ENCODE assay signal across 11 cellular contexts in the genomic region with DNA sequence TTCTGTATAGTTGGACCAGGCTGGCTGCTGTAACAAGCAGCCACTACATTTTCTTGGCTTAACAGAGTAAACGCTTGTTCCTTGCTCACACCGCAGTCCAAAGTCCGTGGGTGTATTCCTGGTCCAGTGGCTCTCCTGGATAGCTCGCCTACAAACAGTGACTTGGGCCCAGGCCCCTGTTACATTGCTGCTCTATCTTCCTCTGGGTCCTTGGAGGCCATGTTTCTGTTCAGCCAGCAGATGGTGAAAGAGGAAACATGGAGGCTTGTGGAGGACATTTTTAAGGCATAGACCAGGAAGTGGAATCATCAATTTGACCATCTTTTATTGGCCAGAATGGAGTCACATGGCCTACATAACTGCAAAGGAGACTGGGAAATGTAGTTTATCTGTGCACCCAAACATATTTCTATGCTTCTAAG. TPM values are rescaled to one million over a fixed set of nuclear protein-coding genes. Genes with fewer than 3 reads are reported as not detected.
DNase-seq lines count a peak whose midpoint lies in the region; ATAC-seq, FAIRE-seq and TF ChIP-seq lines count a peak whose summit lies in the region.
"Had no signal": no experiment of that assay in that cellular context is flagged by ENCODE, and none has a peak within 500 bp of the region (broad histone marks: within the 10 kb centered on the region; RNA-seq: fewer than 3 reads in every experiment).

No MANE protein-coding gene starts in this region.

- TF ChIP-seq CTCF in HepG2 (CRISPR knock-in tag; IDR thresholded peaks at IDR 0.05) = 0 out of 2 replicates have a peak, but pooled peaks have one; percentile 12
- TF ChIP-seq CTCF in right lobe of liver (IDR thresholded peaks at IDR 0.05) = no peak
- 0 out of 2 replicates have a peak, but pooled peaks have one; percentile 21 for TF ChIP-seq CTCF in OCI-LY7 (conservative IDR thresholded peaks at IDR 0.05; ENCODE audit: low read length)
- no peak for TF ChIP-seq CTCF in upper lobe of right lung (IDR thresholded peaks at IDR 0.05)
- no peak for TF ChIP-seq CTCF in thyroid gland (IDR thresholded peaks at IDR 0.05)

- BruUV-seq in HepG2 (replicated peaks; lab: Mats Ljungman, UMichigan) = no TSS peak
- BruUV-seq in OCI-LY7 (replicated peaks; lab: Mats Ljungman, UMichigan) = no TSS peak

- no peaks in the 10 kb centered on the region for H3K9me2 ChIP-seq in OCI-LY7 (ENCODE audit: insufficient read depth, low read length)

- H3K27ac ChIP-seq in HepG2 (ENCODE audit: extremely low read length, insufficient read depth, low read length) (no peak overlapping the region), right lobe of liver (no peak overlapping the region), OCI-LY7 (ENCODE audit: low read depth, low read length, poor library complexity, severe bottlenecking) (no peak overlapping the region), upper lobe of right lung (no peak overlapping the region), thyroid gland (no peak overlapping the region)
- H3K27ac ChIP-seq: PC-9 had no signal

- H3K79me2 ChIP-seq in HepG2 (ENCODE audit: insufficient read depth, low read length) (no peaks in the 10 kb centered on the region), OCI-LY7 (ENCODE audit: insufficient read depth, low read depth, low read length) (no peaks in the 10 kb centered on the region)

- in situ Hi-C loops in HepG2 (cut with HindIII; ENCODE audit: extremely low pct_ligation_motif_present, low pct_unique_long_range_greater_than_20kb) = no loop called here

- H2AFZ ChIP-seq in HepG2 (ENCODE audit: low read length) = peak overlapping the region; percentile 34
- peak overlapping the region; percentile 96 for H2AFZ ChIP-seq in OCI-LY7 (ENCODE audit: low read length)
- H2AFZ ChIP-seq: PC-9 had no signal

- no peak for TF ChIP-seq RAD21 in HepG2 (CRISPR knock-in tag; IDR thresholded peaks at IDR 0.05)

- H3K27me3 ChIP-seq in HepG2 (ENCODE audit: control insufficient read depth in 1 of 2, insufficient read depth in 2 of 2, low read length in 2 of 2) (peaks cover 0 to 63% of the 10 kb centered on the region in 2 experiments; a peak in 4 of 5 replicates), right lobe of liver (no peaks in the 10 kb centered on the region), upper lobe of right lung (no peaks in the 10 kb centered on the region), thyroid gland (no peaks in the 10 kb centered on the region)

- intact Hi-C loops in HepG2 (cut with micrococcal nuclease; ENCODE audit: unreplicated experiment) (no loop called here), right lobe of liver (cut with DNase I) (no loop called here), OCI-LY7 (cut with micrococcal nuclease; ENCODE audit: unreplicated experiment) (no loop called here), upper lobe of right lung (cut with DNase I) (no loop called here), thyroid gland (cut with DNase I) (no loop called here)

- CTCF ChIA-PET in HepG2 (lab: Yijun Ruan, JAX; ENCODE audit: low intra/inter-chr PET ratio, low total read pairs) (no interaction called here), OCI-LY7 (lab: Charles Lee; ENCODE audit: unreplicated experiment) (no interaction called here)

- DNase-seq in HepG2 (ENCODE audit: low spot score) (peak; percentile 67), right lobe of liver (no peak), OCI-LY7 (ENCODE audit: low spot score) (peak; percentile 82), fibroblast of gingiva (ENCODE audit: low read depth) (peak; percentile 15), upper lobe of right lung (peak; percentile 1), thyroid gland (no peak)
- DNase-seq in stimulated activated CD4-positive, alpha-beta T cell treated with anti-CD3 and anti-CD28 coated beads, Interleukin-1b, Interleukin-23, amount 100 ng/mL, for 48 hours = no peak
- DNase-seq: GDM1 had no signal

- 15% methylated on average over 2 of the region's 4 CpGs for WGBS in HepG2 (ENCODE audit: low lambda C conversion rate)
- 91% methylated on average over 4 of the region's 4 CpGs for WGBS in right lobe of liver (ENCODE audit: insufficient coverage, low coverage, low lambda C conversion rate, missing lambda C conversion rate)
- 89 to 97% methylated on average over 4 of the region's 4 CpGs for WGBS in thyroid gland, 2 donors

- POLR2A ChIA-PET in HepG2 (lab: Yijun Ruan, JAX) (no interaction called here), OCI-LY7 (lab: Charles Lee) (no interaction called here)

- H3K4me3 ChIP-seq in HepG2 (replicated peaks in 1 of 3; ENCODE audit: insufficient read depth in 1 of 3, low read depth in 2 of 3, low read length in 3 of 3) (no peak overlapping the region), right lobe of liver (no peak overlapping the region), OCI-LY7 (ENCODE audit: low read depth, low read length, poor library complexity, severe bottlenecking) (no peak overlapping the region), upper lobe of right lung (no peak overlapping the region), thyroid gland (replicated peaks in 1 of 3) (no peak overlapping the region)
- H3K4me3 ChIP-seq: PC-9 had no signal

- H3K9ac ChIP-seq in HepG2 (ENCODE audit: insufficient read depth, low read depth, low read length) = no peak overlapping the region

- TF ChIP-seq POLR2A in HepG2 (IDR thresholded peaks at IDR 0.05; ENCODE audit: insufficient read depth in 1 of 2, low read depth in 2 of 2, low read length in 2 of 2) (no peak), right lobe of liver (IDR thresholded peaks at IDR 0.05) (no peak), thyroid gland (IDR thresholded peaks at IDR 0.05) (no peak)

- H3K4me2 ChIP-seq in HepG2 (ENCODE audit: low read depth, low read length) (no peak overlapping the region), OCI-LY7 (ENCODE audit: low read length) (no peak overlapping the region)
- H3K4me2 ChIP-seq: PC-9 had no signal

- peak; percentile 81 for FAIRE-seq in HepG2 (lab: Jason Lieb, UNC)
- FAIRE-seq: frontal cortex had no signal

- H3K9me3 ChIP-seq in HepG2 (ENCODE audit: low read length) (peaks cover 10% of the 10 kb centered on the region; the same call in 1 of the 2 replicates), right lobe of liver (no peaks in the 10 kb centered on the region), OCI-LY7 (ENCODE audit: low read length) (peaks cover 6% of the 10 kb centered on the region; the same call in 1 of the 2 replicates), upper lobe of right lung (no peaks in the 10 kb centered on the region), thyroid gland (no peaks in the 10 kb centered on the region)

- ATAC-seq in HepG2 (peak; percentile 70), right lobe of liver (no peak), upper lobe of right lung (peak; percentile 32), GM19328 (IDR thresholded peaks at IDR 0.05; ENCODE audit: unreplicated experiment) (no peak)

- H4K20me1 ChIP-seq in HepG2 (ENCODE audit: insufficient read depth, low read length) (no peaks in the 10 kb centered on the region), OCI-LY7 (ENCODE audit: insufficient read depth, low read length) (no peaks in the 10 kb centered on the region)

- peaks cover 8% of the 10 kb centered on the region for H3K4me1 ChIP-seq in HepG2 (ENCODE audit: insufficient read depth, low read length)
- H3K4me1 ChIP-seq in right lobe of liver = no peaks in the 10 kb centered on the region
- H3K4me1 ChIP-seq in OCI-LY7 (ENCODE audit: insufficient read depth, low read length, poor library complexity, severe bottlenecking) = peaks cover 4% of the 10 kb centered on the region
- H3K4me1 ChIP-seq in upper lobe of right lung = no peaks in the 10 kb centered on the region
- no peaks in the 10 kb centered on the region for H3K4me1 ChIP-seq in thyroid gland

- TF ChIP-seq EP300 in HepG2 (IDR thresholded peaks at IDR 0.05; ENCODE audit: low read depth in 2 of 2, low read length in 2 of 2) = no peak
- no peak for TF ChIP-seq EP300 in HepG2 (CRISPR knock-in tag; IDR thresholded peaks at IDR 0.05; ENCODE audit: borderline replicate concordance)

- H3K36me3 ChIP-seq in HepG2 (replicated peaks in 1 of 2; ENCODE audit: control insufficient read depth in 1 of 2, insufficient read depth in 2 of 2, low read length in 2 of 2) = no peaks in the 10 kb centered on the region
- no peaks in the 10 kb centered on the region for H3K36me3 ChIP-seq in right lobe of liver
- no peaks in the 10 kb centered on the region; the same call in 1 of the 2 replicates for H3K36me3 ChIP-seq in OCI-LY7 (ENCODE audit: insufficient read depth, low read length)
- no peaks in the 10 kb centered on the region for H3K36me3 ChIP-seq in upper lobe of right lung
- no peaks in the 10 kb centered on the region for H3K36me3 ChIP-seq in thyroid gland

TF ChIP-seq in HepG2, 621 proteins besides CTCF, POLR2A, EP300 and RAD21 (continues in another document):
- TF ChIP-seq ZNF644 (CRISPR knock-in tag; IDR thresholded peaks at IDR 0.05; ENCODE audit: low read depth) (peak; percentile 73), CREM (IDR thresholded peaks at IDR 0.05) (peak; percentile 58; the same call in 1 of the 2 replicates), CREM (CRISPR knock-in tag; IDR thresholded peaks at IDR 0.05) (no peak)

RNA-seq across cellular contexts. Expression of a gene that starts 55.1 kb away (rescaled TPM):
- total RNA-seq in HepG2 (2016; rRNA removed; fragmentation: Illumina TruSeq; extraction: Trizol) (not detected in 2 replicates), right lobe of liver (under 1 TPM in 4 of 6 experiments, not detected in 2; 0.18 to 0.51 (median 0.32) TPM), OCI-LY7 (2022) (not detected in 2 replicates), upper lobe of right lung (48.9 TPM), thyroid gland (10 to 100 TPM; 12.9 to 26.9 (median 18.6) TPM)
- not detected in 2 replicates for total RNA-seq in HepG2 (2016; cell fraction: cytosol; rRNA removed; fragmentation: Illumina TruSeq; extraction: Trizol; ENCODE audit: low read depth)
- not detected in 2 replicates for total RNA-seq in HepG2 (2016; cell fraction: insoluble cytoplasmic fraction; rRNA removed; fragmentation: Illumina TruSeq; extraction: Trizol)
- not detected in 2 replicates for total RNA-seq in HepG2 (2016; cell fraction: membrane; rRNA removed; fragmentation: Illumina TruSeq; extraction: Trizol)
- total RNA-seq in HepG2 (2016; cell fraction: nucleus; rRNA removed; fragmentation: Illumina TruSeq; extraction: Trizol) = not detected in 2 replicates
- 0.05 and 0.07 TPM in 2 replicates for polyA plus RNA-seq in HepG2 (2011; rRNA removed)
- polyA plus RNA-seq in HepG2 (2011; cell fraction: cytosol; rRNA removed) = 0.04 and 0.06 TPM in 2 replicates
- 0.29 and 0.54 TPM in 2 replicates for polyA plus RNA-seq in HepG2 (2011; cell fraction: nucleus; rRNA removed)
- 0.12 and 0.41 TPM in 2 replicates for polyA plus RNA-seq in HepG2 (2012)
- not detected in 2 replicates for polyA plus RNA-seq in HepG2 (2016; cell fraction: cytosol; fragmentation: Illumina TruSeq; extraction: Trizol; ENCODE audit: low read depth)
- not detected in 2 replicates for polyA plus RNA-seq in HepG2 (2016; cell fraction: insoluble cytoplasmic fraction; fragmentation: Illumina TruSeq; extraction: Trizol; ENCODE audit: low read depth)
- not detected in 2 replicates for polyA plus RNA-seq in HepG2 (2016; cell fraction: membrane; fragmentation: Illumina TruSeq; extraction: Trizol; ENCODE audit: low read depth)
- polyA plus RNA-seq in HepG2 (2016; cell fraction: nucleus; fragmentation: Illumina TruSeq; extraction: Trizol; ENCODE audit: insufficient read depth, low read depth) = not detected in 2 replicates
- not detected in 2 replicates for polyA minus RNA-seq in HepG2 (2011; rRNA and poly(A)+ RNA removed; ENCODE audit: low replicate concordance)
- polyA minus RNA-seq in HepG2 (2011; cell fraction: cytosol; rRNA and poly(A)+ RNA removed) = not detected in 2 replicates
- polyA minus RNA-seq in HepG2 (2011; cell fraction: nucleus; rRNA and poly(A)+ RNA removed) = not detected in 2 replicates
- total RNA-seq in OCI-LY7 (2014; rRNA removed; shearing (Covaris generic)) = 0.66 TPM in 1 of 2 replicates, not detected in the other

Comparison
In these comparisons a context has a peak if more than half of its experiments do, and no peak if none do; other contexts are left out.
1. ATAC-seq: peak in HepG2 (single experiment) and upper lobe of right lung (single experiment); none in right lobe of liver (0 of 4) and GM19328 (single experiment).
2. DNase-seq: peak in HepG2 (single experiment), OCI-LY7 (single experiment), fibroblast of gingiva (single experiment) and upper lobe of right lung (single experiment); none in right lobe of liver (0 of 3), thyroid gland (0 of 2) and stimulated activated CD4-positive, alpha-beta T cell treated with anti-CD3 and anti-CD28 coated beads, Interleukin-1b, Interleukin-23, amount 100 ng/mL, for 48 hours (single experiment).
3. CTCF ChIP-seq: peak in HepG2 (single experiment) and OCI-LY7 (single experiment); none in right lobe of liver (0 of 4), upper lobe of right lung (single experiment) and thyroid gland (0 of 6).
4. RNA of a gene that starts 55.1 kb away (total RNA-seq): 48.9 TPM in upper lobe of right lung (single experiment) and 12.9 to 26.9 TPM in thyroid gland; 0.66 TPM in OCI-LY7, 0.18 to 0.51 TPM in right lobe of liver and not detected in HepG2; every median in the first group is over 4 times any median in the second.